ENCODE assay signal across 8 cellular contexts in genomic region chr1:109041614-109042473, GRCh38. TPM values are rescaled to one million over a fixed set of nuclear protein-coding genes. Genes with fewer than 3 reads are reported as not detected.
DNase-seq lines count a peak whose midpoint lies in the region; ATAC-seq and TF ChIP-seq lines count a peak whose summit lies in the region.

TSS of gene WDR47 (minus strand) at chr1:109042102. CDS start at chr1:109023512, 18,590 bp downstream.

- in situ Hi-C loops in GM18951 (cut with MboI; ENCODE audit: low sequenced_read_pairs, unreplicated experiment) = no loop called here

- H3K27me3 Mint-ChIP-seq in activated B cell treated with CpG ODN at 0.5 μM for 24 hours = no peaks in the 10 kb centered on the region
- peaks cover 2 to 14% (median 8%) of the 10 kb centered on the region in 3 donors for H3K27me3 Mint-ChIP-seq in immature natural killer cell (ENCODE audit: low read depth in 3 of 3)

- CTCF ChIA-PET in activated B cell treated with CpG ODN at 0.5 μM for 24 hours (lab: Charles Lee) = interaction anchor here (0.9 to 1.1 kb wide), 2 partner anchors 58 to 70 kb away, joined by 3 to 5 read pairs; a partner anchor contains a TSS

- H3K4me1 Mint-ChIP-seq in activated B cell treated with CpG ODN at 0.5 μM for 24 hours (peaks cover 15% of the 10 kb centered on the region), immature natural killer cell (peaks cover 16 to 19% of the 10 kb centered on the region in 2 donors)

- intact Hi-C loops in activated B cell treated with CpG ODN at 0.5 μM for 24 hours (cut with micrococcal nuclease) = loop anchor here (1.0 to 5.0 kb wide), 10 partner anchors 34 to 505 kb away; partner anchors contain the start of genes CLCC1, GNAI3, PRPF38B and PSMA5

- H3K9me3 Mint-ChIP-seq in activated B cell treated with CpG ODN at 0.5 μM for 24 hours (no peaks in the 10 kb centered on the region), immature natural killer cell (no peaks in the 10 kb centered on the region)

- peak; percentile 99 for TF ChIP-seq POLR2A in GM18951 (IDR thresholded peaks at IDR 0.05; ENCODE audit: extremely low read depth, insufficient read depth, insufficient read length)

- H3K27ac ChIP-seq in caudate nucleus (ENCODE audit: low read depth, low read length) = peak within 1 kb of the TSS; percentile 77

- H3K36me3 Mint-ChIP-seq in activated B cell treated with CpG ODN at 0.5 μM for 24 hours (ENCODE audit: low read depth) (no peaks in the 10 kb centered on the region), immature natural killer cell (no peaks in the 10 kb centered on the region)

- no peak for TF ChIP-seq CTCF in activated B cell treated with CpG ODN at 0.5 μM for 24 hours (IDR thresholded peaks at IDR 0.05)

- peak; percentile 94 for ATAC-seq in HG03175 (IDR thresholded peaks at IDR 0.05; ENCODE audit: unreplicated experiment)
- ATAC-seq in activated B cell treated with CpG ODN at 0.5 μM for 24 hours (ENCODE audit: low read depth) = peak; percentile 96

- POLR2A ChIA-PET in activated B cell treated with CpG ODN at 0.5 μM for 24 hours (lab: Charles Lee) = interaction anchor here (0.6 to 1.8 kb wide), 15 partner anchors 9 to 943 kb away, joined by 3 to 52 read pairs (median 5); partner anchors contain the start of genes AHCYL1, CLCC1, GNAI3 and PRPF38B

- DNase-seq in AG08395 (ENCODE audit: low spot score) (peak; percentile 99), NCI-H2227 treated with DMSO at 0.1 percent for 48 hours (lab: John Stamatoyannopoulos, UW) (peak; percentile 95), activated B cell treated with CpG ODN at 0.5 μM for 24 hours (peak; percentile 89), caudate nucleus (lab: John Stamatoyannopoulos, UW) (peak; percentile 39 to 98 (median 93)), immature natural killer cell (peak; percentile 97 to 98 (median 98)), smooth muscle cell of the brain vasculature (ENCODE audit: low read depth, low spot score) (peak; percentile 91)

- H3K4me3 Mint-ChIP-seq in activated B cell treated with CpG ODN at 0.5 μM for 24 hours (peak within 1 kb of the TSS; percentile 88), immature natural killer cell (peak within 1 kb of the TSS; percentile 87 to 96 (median 94))

- H3K27ac Mint-ChIP-seq in activated B cell treated with CpG ODN at 0.5 μM for 24 hours (peak within 1 kb of the TSS; percentile 60), immature natural killer cell (peak within 1 kb of the TSS; percentile 86 to 98 (median 96))

RNA-seq across cellular contexts. Expression of gene WDR47, which starts in this region (rescaled TPM):
- total RNA-seq in activated B cell treated with CpG ODN at 0.5 μM for 24 hours = 10.3 and 10.9 TPM in 2 replicates
- polyA plus RNA-seq in immature natural killer cell = 1 to 10 TPM; 6.0 to 8.0 (median 7.5) TPM

Comparison
In these comparisons a context has a peak if more than half of its experiments do, and no peak if none do; other contexts are left out.
1. Peak in every context shown above with its lines: DNase-seq, ATAC-seq and H3K27ac ChIP-seq.